Comparison of ENCODE assay signal across 2 cellular contexts in the genomic region with DNA sequence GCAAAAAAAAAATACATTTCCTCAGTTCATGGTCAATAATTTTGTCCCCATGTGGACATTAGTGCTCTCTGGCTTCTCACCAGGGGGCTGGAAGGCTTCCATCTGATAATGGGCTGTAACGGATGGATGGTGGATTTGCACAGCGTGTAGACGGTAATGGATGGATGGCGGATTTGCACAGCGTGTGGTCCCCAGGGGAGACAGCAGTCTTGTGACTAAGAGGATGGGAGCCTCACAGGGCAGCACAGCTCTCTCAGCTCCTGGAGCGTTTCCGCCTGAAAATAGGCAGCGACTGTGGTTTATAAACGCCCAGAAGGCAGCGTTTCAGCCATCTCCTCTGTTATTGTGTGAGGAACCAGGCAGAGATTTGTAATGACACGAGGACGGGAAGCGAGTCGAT. TPM values are rescaled to one million over a fixed set of nuclear protein-coding genes. Genes with fewer than 3 reads are reported as not detected.
"Had no signal": no experiment of that assay in that cellular context is flagged by ENCODE, and none has a peak within 500 bp of the region (broad histone marks: within the 10 kb centered on the region; RNA-seq: fewer than 3 reads in every experiment).

No MANE protein-coding gene starts in this region.

RNA-seq across cellular contexts. Expression of gene MRGPRE, which starts 22.6 kb away (rescaled TPM):
- total RNA-seq: G401 had no signal
- polyA plus RNA-seq: GM12878 had no signal

RNA-seq across cellular contexts. Expression of gene MRGPRG, which starts 36.2 kb away (rescaled TPM):
- total RNA-seq: G401, GM12878 had no signal
- polyA plus RNA-seq: GM12878 had no signal
